Comparison of ENCODE assay signal across 8 cellular contexts in genomic region chr13:51451467-51452390, GRCh38. TPM values are rescaled to one million over a fixed set of nuclear protein-coding genes. Genes with fewer than 3 reads are reported as not detected.
A peak's percentile ranks its signal among the peaks of the same experiment; 100 is the strongest.
DNase-seq lines count a peak whose midpoint lies in the region; ATAC-seq and TF ChIP-seq lines count a peak whose summit lies in the region.

No MANE protein-coding gene starts in this region.

- TF ChIP-seq POLR2A in GM18526 (IDR thresholded peaks at IDR 0.05; ENCODE audit: extremely low read depth, insufficient read length) = peak; percentile 43

- DNase-seq in A172 (ENCODE audit: low spot score) (peak; percentile 42), NCI-H446 (lab: John Stamatoyannopoulos, UW) (peak; percentile 37 to 63), left kidney (ENCODE audit: low read depth, low spot score) (peak; percentile 94)
- peak; percentile 69 to 73 for DNase-seq in activated CD4-positive, alpha-beta T cell treated with anti-CD3 and anti-CD28 coated beads for 4 hours
- peak; percentile 80 for DNase-seq in stimulated activated CD4-positive, alpha-beta T cell treated with anti-CD3 and anti-CD28 coated beads, Interleukin-1b, Interleukin-23, amount 100 ng/mL, for 48 hours

- H3K27ac ChIP-seq in cingulate gyrus (ENCODE audit: low read depth, low read length) = peak overlapping the region; percentile 94

- peak; percentile 32 for ATAC-seq in HG03095 (IDR thresholded peaks at IDR 0.05; ENCODE audit: unreplicated experiment)

RNA-seq across cellular contexts. Expression of gene INTS6, which starts 1.1 kb away (rescaled TPM):
- 24.2 and 26.2 TPM in 2 replicates for total RNA-seq in A172 (2014; rRNA removed; shearing (Covaris generic))

Comparison
In these comparisons a context has a peak if more than half of its experiments do, and no peak if none do; other contexts are left out.
1. Peak in every context shown above with its lines: DNase-seq, ATAC-seq and H3K27ac ChIP-seq.
2. DNase-seq: peak in every context shown above with its lines; median percentile 94 in left kidney; 80 in stimulated activated CD4-positive, alpha-beta T cell treated with anti-CD3 and anti-CD28 coated beads, Interleukin-1b, Interleukin-23, amount 100 ng/mL, for 48 hours; 71 in activated CD4-positive, alpha-beta T cell treated with anti-CD3 and anti-CD28 coated beads for 4 hours; 50 in NCI-H446; 42 in A172.